9 cellular contexts compared by ENCODE assay signal in genomic region chr4:90126805-90127204, GRCh38. TPM values are rescaled to one million over a fixed set of nuclear protein-coding genes. Genes with fewer than 3 reads are reported as not detected.
DNase-seq lines count a peak whose midpoint lies in the region; ATAC-seq and TF ChIP-seq lines count a peak whose summit lies in the region.
"Had no signal": no experiment of that assay in that cellular context is flagged by ENCODE, and none has a peak within 500 bp of the region (broad histone marks: within the 10 kb centered on the region; RNA-seq: fewer than 3 reads in every experiment).

No MANE protein-coding gene starts in this region.

- peaks cover 60% of the 10 kb centered on the region for H3K27me3 Mint-ChIP-seq in activated T-cell treated with anti-CD3 and anti-CD28 coated beads, Interleukin-2, amount 50 U/mL, for 24 hours
- peaks cover 31% of the 10 kb centered on the region for H3K27me3 Mint-ChIP-seq in activated naive CD8-positive, alpha-beta T cell treated with anti-CD3 and anti-CD28 coated beads, Interleukin-2, amount 50 U/mL, for 24 hours

- no peak for TF ChIP-seq EP300 in suprapubic skin (IDR thresholded peaks at IDR 0.05)

- no peak for ATAC-seq in activated naive CD8-positive, alpha-beta T cell treated with anti-CD3 and anti-CD28 coated beads, Interleukin-2, amount 50 U/mL, for 24 hours
- ATAC-seq in GM19455 (IDR thresholded peaks at IDR 0.05; ENCODE audit: unreplicated experiment): no peak

- peak overlapping the region; percentile 69 for H3K4me3 Mint-ChIP-seq in activated T-cell treated with anti-CD3 and anti-CD28 coated beads, Interleukin-2, amount 50 U/mL, for 24 hours
- H3K4me3 Mint-ChIP-seq in activated naive CD8-positive, alpha-beta T cell treated with anti-CD3 and anti-CD28 coated beads, Interleukin-2, amount 50 U/mL, for 24 hours: peak overlapping the region; percentile 80

- no peaks in the 10 kb centered on the region for H3K9me3 ChIP-seq in suprapubic skin

- no peak for DNase-seq in activated T-cell treated with anti-CD3 and anti-CD28 coated beads, Interleukin-2, amount 50 U/mL, for 24 hours
- no peak for DNase-seq in activated T-cell treated with anti-CD3 and anti-CD28 coated beads, Interleukin-2, amount 50 U/mL, for 1 hour
- DNase-seq in activated naive CD8-positive, alpha-beta T cell treated with anti-CD3 and anti-CD28 coated beads, Interleukin-2, amount 50 U/mL, for 24 hours: no peak
- DNase-seq in kidney tubule cell (ENCODE audit: low spot score): peak; percentile 2
- DNase-seq in suprapubic skin (ENCODE audit: low spot score in 2 of 2): no peak
- DNase-seq in stimulated activated CD4-positive, alpha-beta T cell treated with anti-CD3 and anti-CD28 coated beads, Interleukin-4, amount 100 ng/mL, for 1 hour: no peak
- DNase-seq in NCI-H1436 treated with DMSO at 0.1 percent for 48 hours (lab: John Stamatoyannopoulos, UW): no peak

- no peaks in the 10 kb centered on the region for H3K36me3 ChIP-seq in suprapubic skin

- WGBS in suprapubic skin: 16% methylated on average over 8 of the region's 8 CpGs

- peaks cover 2% of the 10 kb centered on the region for H3K27me3 ChIP-seq in suprapubic skin

- peaks cover 16% of the 10 kb centered on the region for H3K4me1 ChIP-seq in suprapubic skin

- H3K9me3 Mint-ChIP-seq in activated T-cell treated with anti-CD3 and anti-CD28 coated beads, Interleukin-2, amount 50 U/mL, for 24 hours: no peaks in the 10 kb centered on the region
- no peaks in the 10 kb centered on the region for H3K9me3 Mint-ChIP-seq in activated naive CD8-positive, alpha-beta T cell treated with anti-CD3 and anti-CD28 coated beads, Interleukin-2, amount 50 U/mL, for 24 hours

- TF ChIP-seq CTCF in suprapubic skin (IDR thresholded peaks at IDR 0.05): no peak

- no peak overlapping the region for H3K27ac Mint-ChIP-seq in activated T-cell treated with anti-CD3 and anti-CD28 coated beads, Interleukin-2, amount 50 U/mL, for 24 hours
- no peak overlapping the region for H3K27ac Mint-ChIP-seq in activated naive CD8-positive, alpha-beta T cell treated with anti-CD3 and anti-CD28 coated beads, Interleukin-2, amount 50 U/mL, for 24 hours

- H3K4me3 ChIP-seq in suprapubic skin: peak overlapping the region; percentile 84

- H3K4me1 Mint-ChIP-seq in activated T-cell treated with anti-CD3 and anti-CD28 coated beads, Interleukin-2, amount 50 U/mL, for 24 hours (ENCODE audit: low read depth): peaks cover 17% of the 10 kb centered on the region
- peaks cover 12% of the 10 kb centered on the region for H3K4me1 Mint-ChIP-seq in activated naive CD8-positive, alpha-beta T cell treated with anti-CD3 and anti-CD28 coated beads, Interleukin-2, amount 50 U/mL, for 24 hours

- peak overlapping the region; percentile 81 for H3K27ac ChIP-seq in suprapubic skin

- TF ChIP-seq POLR2A in suprapubic skin (IDR thresholded peaks at IDR 0.05): no peak

- H3K36me3 Mint-ChIP-seq in activated T-cell treated with anti-CD3 and anti-CD28 coated beads, Interleukin-2, amount 50 U/mL, for 24 hours (ENCODE audit: low read depth): no peaks in the 10 kb centered on the region
- H3K36me3 Mint-ChIP-seq in activated naive CD8-positive, alpha-beta T cell treated with anti-CD3 and anti-CD28 coated beads, Interleukin-2, amount 50 U/mL, for 24 hours (ENCODE audit: low read depth): no peaks in the 10 kb centered on the region

RNA-seq across cellular contexts. Expression of gene CCSER1, which starts 0.4 kb away (rescaled TPM):
- total RNA-seq in suprapubic skin: 10 to 100 TPM in 2 of 4 donors, 1 to 10 TPM in 2; 6.7 to 39.5 (median 11.8) TPM
- total RNA-seq: T-helper 1 cell treated with Interleukin-12 subunit alpha and Interleukin-12 subunit beta and Interleukin-4 antibody, amounts not matched to agents 30 ng/mL and 1 ng/mL, for 36 hours had no signal
